Comparison of ENCODE assay signal across 8 cellular contexts in genomic region chr1:234933031-234933430, GRCh38.
DNase-seq lines count a peak whose midpoint lies in the region; ATAC-seq and TF ChIP-seq lines count a peak whose summit lies in the region.

No MANE protein-coding gene starts in this region.

- no peaks in the 10 kb centered on the region for H3K9me3 ChIP-seq in gastroesophageal sphincter

- peak; percentile 33 for ATAC-seq in GM19395 (IDR thresholded peaks at IDR 0.05; ENCODE audit: unreplicated experiment)
- peak; percentile 5 for ATAC-seq in HG02973 (IDR thresholded peaks at IDR 0.05; ENCODE audit: unreplicated experiment)
- ATAC-seq in activated T-helper 17 cell treated with anti-CD3 and anti-CD28 coated beads, Interleukin-2, amount 50 U/mL, for 72 hours (replicated peaks) = peak; percentile 15
- peak; percentile 50 for ATAC-seq in sciatic nerve
- ATAC-seq in gastroesophageal sphincter = no peak

- no peaks in the 10 kb centered on the region for H3K36me3 Mint-ChIP-seq in activated T-helper 17 cell treated with anti-CD3 and anti-CD28 coated beads, Interleukin-2, amount 50 U/mL, for 72 hours (ENCODE audit: low read depth)

- H3K4me1 Mint-ChIP-seq in activated T-helper 17 cell treated with anti-CD3 and anti-CD28 coated beads, Interleukin-2, amount 50 U/mL, for 72 hours = peaks cover 31% of the 10 kb centered on the region

- no peak for TF ChIP-seq EP300 in gastroesophageal sphincter (IDR thresholded peaks at IDR 0.05)

- peak overlapping the region; percentile 63 for H3K4me3 Mint-ChIP-seq in activated T-helper 17 cell treated with anti-CD3 and anti-CD28 coated beads, Interleukin-2, amount 50 U/mL, for 72 hours

- no peaks in the 10 kb centered on the region for H3K27me3 ChIP-seq in gastroesophageal sphincter

- no peak overlapping the region for H3K4me3 ChIP-seq in gastroesophageal sphincter

- H3K36me3 ChIP-seq in gastroesophageal sphincter = no peaks in the 10 kb centered on the region

- no peak for TF ChIP-seq CTCF in gastroesophageal sphincter (IDR thresholded peaks at IDR 0.05)

- intact Hi-C loops in sciatic nerve (cut with DNase I) = no loop called here

- WGBS in gastroesophageal sphincter (ENCODE audit: low coverage in 1 of 2), 2 donors = 100% methylated on average over 1 of the region's 5 CpGs; no CpG with 5 or more reads in 1 of the 2 donors

- H3K27ac Mint-ChIP-seq in activated T-helper 17 cell treated with anti-CD3 and anti-CD28 coated beads, Interleukin-2, amount 50 U/mL, for 72 hours = peak overlapping the region; percentile 91

- DNase-seq in sciatic nerve (ENCODE audit: low spot score) (no peak), AG08396 (ENCODE audit: low spot score) (no peak), Ammon's horn (ENCODE audit: low spot score) (no peak), NCI-H2029 treated with DMSO at 0.1 percent for 48 hours (lab: John Stamatoyannopoulos, UW) (no peak)

- no peaks in the 10 kb centered on the region for H3K9me3 Mint-ChIP-seq in activated T-helper 17 cell treated with anti-CD3 and anti-CD28 coated beads, Interleukin-2, amount 50 U/mL, for 72 hours

- no peak for TF ChIP-seq POLR2A in gastroesophageal sphincter (IDR thresholded peaks at IDR 0.05)

- H3K27ac ChIP-seq in gastroesophageal sphincter = peak overlapping the region in 1 of 4 donors; percentile 36

- H3K27me3 Mint-ChIP-seq in activated T-helper 17 cell treated with anti-CD3 and anti-CD28 coated beads, Interleukin-2, amount 50 U/mL, for 72 hours = peaks cover 3% of the 10 kb centered on the region

- peaks cover 0 to 9% (median 5%) of the 10 kb centered on the region in 3 donors for H3K4me1 ChIP-seq in gastroesophageal sphincter
